In the genomic region with DNA sequence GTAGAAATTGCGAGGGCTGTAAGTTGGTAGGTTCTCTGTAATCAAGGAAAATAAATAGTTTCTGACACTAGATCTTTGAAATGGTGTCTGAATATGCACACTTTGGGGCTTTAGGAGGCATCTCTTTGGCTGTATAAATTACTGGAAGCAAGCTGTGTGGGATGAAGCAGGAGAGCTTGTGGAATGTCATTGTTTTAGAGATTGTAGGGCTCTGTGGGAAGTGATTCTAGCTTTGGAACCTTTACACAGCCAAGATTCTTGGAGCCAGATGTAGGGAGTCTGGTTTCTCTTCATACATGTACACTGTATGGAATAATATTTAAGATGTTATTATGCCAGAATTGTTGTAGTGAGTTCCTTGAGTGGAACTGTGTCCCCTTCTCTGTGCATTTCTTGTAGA, we compare ENCODE assay signal across 19 cellular contexts.
DNase-seq lines count a peak whose midpoint lies in the region; FAIRE-seq and TF ChIP-seq lines count a peak whose summit lies in the region.
"Had no signal": no experiment of that assay in that cellular context is flagged by ENCODE, and none has a peak within 500 bp of the region (broad histone marks: within the 10 kb centered on the region; RNA-seq: fewer than 3 reads in every experiment).

No MANE protein-coding gene starts in this region.

- H3K9ac ChIP-seq in astrocyte (ENCODE audit: low read length) (no peak overlapping the region), neural progenitor cell (no peak overlapping the region)

- H2AFZ ChIP-seq in astrocyte (ENCODE audit: low read depth, low read length) (no peak overlapping the region), neural progenitor cell (replicated peaks) (no peak overlapping the region)

- H3K4me3 ChIP-seq in AG10803 (ENCODE audit: low read length) (no peak overlapping the region), astrocyte (ENCODE audit: insufficient read depth, low read depth, low read length) (no peak overlapping the region), neural progenitor cell (no peak overlapping the region), A673 (ENCODE audit: low read depth, low read length, poor library complexity, severe bottlenecking) (no peak overlapping the region)
- H3K4me3 ChIP-seq: HAP-1 had no signal

- POLR2A ChIA-PET in A673 (lab: Charles Lee; ENCODE audit: low non-redundant PET), result no interaction called here

- H3K36me3 Mint-ChIP-seq in astrocyte (ENCODE audit: low read depth, unreplicated experiment) (no peaks in the 10 kb centered on the region), neural progenitor cell (peaks cover 7% of the 10 kb centered on the region)

- intact Hi-C loops in A673 (cut with micrococcal nuclease; ENCODE audit: unreplicated experiment), result no loop called here

- H3K4me2 ChIP-seq in astrocyte (ENCODE audit: low read length) (no peak overlapping the region), neural progenitor cell (peak overlapping the region; percentile 7)

- H3K27ac Mint-ChIP-seq in astrocyte (ENCODE audit: unreplicated experiment), result peak overlapping the region; percentile 84
- no peak overlapping the region for H3K27ac Mint-ChIP-seq in neural progenitor cell
- H3K27ac Mint-ChIP-seq: B cell; CD4-positive, alpha-beta T cell had no signal

- H3K36me3 ChIP-seq in astrocyte (ENCODE audit: insufficient read depth, low read length), result no peaks in the 10 kb centered on the region
- no peaks in the 10 kb centered on the region for H3K36me3 ChIP-seq in neural progenitor cell
- no peaks in the 10 kb centered on the region for H3K36me3 ChIP-seq in A673 (ENCODE audit: insufficient read depth, low read length, poor library complexity, severe bottlenecking)
- H3K36me3 ChIP-seq: HAP-1 had no signal

- H3K4me1 Mint-ChIP-seq in astrocyte (ENCODE audit: low read depth, unreplicated experiment), result peaks cover 20% of the 10 kb centered on the region
- H3K4me1 Mint-ChIP-seq in neural progenitor cell, result peaks cover 7% of the 10 kb centered on the region
- H3K4me1 Mint-ChIP-seq: B cell had no signal

- peaks cover 14% of the 10 kb centered on the region for H3K9me3 Mint-ChIP-seq in astrocyte (ENCODE audit: unreplicated experiment)
- peaks cover 20% of the 10 kb centered on the region for H3K9me3 Mint-ChIP-seq in neural progenitor cell

- H3K27ac ChIP-seq in astrocyte (ENCODE audit: low read depth, low read length), result no peak overlapping the region
- no peak overlapping the region for H3K27ac ChIP-seq in neural progenitor cell
- no peak overlapping the region for H3K27ac ChIP-seq in A673 (ENCODE audit: low read depth, low read length, poor library complexity, severe bottlenecking)

- CTCF ChIA-PET in A673 (lab: Charles Lee), result no interaction called here

- FAIRE-seq in astrocyte (lab: Jason Lieb, UNC), result no peak
- FAIRE-seq: G401.6, GM12892, H1 had no signal

- H3K27me3 ChIP-seq in astrocyte (ENCODE audit: insufficient read depth, low read length) (no peaks in the 10 kb centered on the region), neural progenitor cell (no peaks in the 10 kb centered on the region), A673 (replicated peaks; ENCODE audit: insufficient read depth, low read depth, low read length, poor library complexity) (no peaks in the 10 kb centered on the region)

- no TSS peak for BruUV-seq in A673 (replicated peaks; lab: Mats Ljungman, UMichigan)

- H3K9me3 ChIP-seq in astrocyte (ENCODE audit: insufficient read depth, low read depth, low read length) (no peaks in the 10 kb centered on the region), neural progenitor cell (ENCODE audit: low read depth) (no peaks in the 10 kb centered on the region), A673 (ENCODE audit: low read depth, low read length, poor library complexity, severe bottlenecking) (no peaks in the 10 kb centered on the region)
- H3K9me3 ChIP-seq: HAP-1 had no signal

- peak; percentile 38 for DNase-seq in AG10803 (ENCODE audit: low read depth)
- peak; percentile 56 for DNase-seq in astrocyte (ENCODE audit: low read depth)
- peak; percentile 42 for DNase-seq in fibroblast of peridontal ligament (ENCODE audit: extremely low read depth)
- DNase-seq in neural progenitor cell (ENCODE audit: low spot score), result peak; percentile 30
- no peak for DNase-seq in dermis blood vessel endothelial cell
- DNase-seq in A673 (ENCODE audit: low spot score), result no peak
- no peak for DNase-seq in DMS79 (lab: John Stamatoyannopoulos, UW)
- DNase-seq: 8988T; ACHN; C1 segment of cervical spinal cord; Calu3; CD4-positive, alpha-beta T cell; DMS79 treated with DMSO at 0.1 percent for 48 hours; EL had no signal

- no peaks in the 10 kb centered on the region for H4K20me1 ChIP-seq in astrocyte (ENCODE audit: insufficient read depth, low read length)
- no peaks in the 10 kb centered on the region for H4K20me1 ChIP-seq in neural progenitor cell (ENCODE audit: low read depth)

- TF ChIP-seq CTCF in AG10803 (conservative IDR thresholded peaks at IDR 0.05; ENCODE audit: low read length), result no peak
- TF ChIP-seq CTCF in astrocyte (IDR thresholded peaks at IDR 0.05; ENCODE audit: insufficient read depth, low read depth, low read length), result no peak
- no peak for TF ChIP-seq CTCF in neural progenitor cell (IDR thresholded peaks at IDR 0.05)
- TF ChIP-seq CTCF in A673 (conservative IDR thresholded peaks at IDR 0.05; ENCODE audit: low read depth, low read length), result no peak

- H3F3A ChIP-seq in neural progenitor cell (ENCODE audit: low read depth), result no peaks in the 10 kb centered on the region

- H3K27me3 Mint-ChIP-seq in astrocyte (ENCODE audit: low read depth, unreplicated experiment), result no peaks in the 10 kb centered on the region
- H3K27me3 Mint-ChIP-seq in neural progenitor cell (ENCODE audit: insufficient read depth, low read depth), result peaks cover 7% of the 10 kb centered on the region
- H3K27me3 Mint-ChIP-seq: B cell had no signal

- H3K4me3 Mint-ChIP-seq in astrocyte (ENCODE audit: unreplicated experiment) (no peak overlapping the region), neural progenitor cell (no peak overlapping the region)
- H3K4me3 Mint-ChIP-seq: B cell; CD4-positive, alpha-beta T cell had no signal

- no peaks in the 10 kb centered on the region for H3K79me2 ChIP-seq in astrocyte (ENCODE audit: insufficient read depth, low read length)
- peaks cover 6% of the 10 kb centered on the region for H3K79me2 ChIP-seq in neural progenitor cell (ENCODE audit: low read depth)

- H3K4me1 ChIP-seq in astrocyte (ENCODE audit: insufficient read depth, low read length) (peaks cover 5% of the 10 kb centered on the region), neural progenitor cell (peaks cover 12% of the 10 kb centered on the region), A673 (ENCODE audit: insufficient read depth, low read length, poor library complexity, severe bottlenecking) (no peaks in the 10 kb centered on the region)
- H3K4me1 ChIP-seq: HAP-1 had no signal

Comparison
In these comparisons a context has a peak if more than half of its experiments do, and no peak if none do; other contexts are left out.
1. DNase-seq: peak in AG10803 (single experiment), astrocyte (single experiment), fibroblast of peridontal ligament (single experiment) and neural progenitor cell (single experiment); none in dermis blood vessel endothelial cell (single experiment), A673 (single experiment) and DMS79 (single experiment).